In the genomic region with DNA sequence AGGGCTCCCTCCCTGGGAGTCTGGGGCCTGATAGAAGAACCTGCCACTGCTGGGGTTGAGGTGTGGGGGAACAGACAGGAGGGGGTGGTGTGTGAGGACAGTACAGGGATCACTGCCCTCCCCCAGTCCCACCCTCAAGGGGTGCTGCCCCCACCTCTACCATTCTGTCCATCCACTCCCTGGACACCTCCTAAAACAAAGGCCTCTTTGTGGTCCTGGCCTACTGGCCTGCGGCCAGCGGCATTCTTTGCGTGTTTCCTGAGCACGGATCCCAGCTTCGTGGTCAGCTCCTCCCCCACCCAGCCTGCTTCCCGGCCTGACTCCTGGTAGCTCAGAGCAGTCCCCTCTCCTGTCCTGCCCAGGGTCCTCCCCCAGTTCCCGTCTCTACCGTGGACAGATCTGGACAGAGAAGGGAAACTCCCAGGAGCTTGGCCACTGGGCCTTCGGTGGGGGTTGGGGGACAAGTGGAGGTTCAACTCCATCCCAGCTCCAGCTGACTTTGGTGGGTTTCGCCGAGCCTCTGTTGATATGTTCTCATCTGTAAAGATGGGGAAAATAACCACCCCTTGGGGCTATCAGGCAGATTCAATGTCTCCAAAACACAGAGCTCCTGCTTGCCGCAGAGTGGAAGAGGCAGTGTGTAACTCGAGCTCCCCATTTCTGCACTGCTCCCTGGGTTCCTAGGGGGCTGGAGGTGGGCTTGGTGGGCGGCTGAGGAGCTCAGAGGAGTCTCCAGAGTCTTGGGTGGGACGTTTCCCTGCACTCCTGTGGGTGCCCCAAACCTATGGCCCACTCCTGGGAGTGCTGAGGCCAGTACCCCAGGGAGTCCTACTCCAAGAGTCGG, we compare ENCODE assay signal across 8 cellular contexts. TPM values are rescaled to one million over a fixed set of nuclear protein-coding genes. Genes with fewer than 3 reads are reported as not detected.
DNase-seq lines count a peak whose midpoint lies in the region; ATAC-seq and TF ChIP-seq lines count a peak whose summit lies in the region.

No MANE protein-coding gene starts in this region.

- DNase-seq in T1000 (lab: John Stamatoyannopoulos, UW) (peak; percentile 61), glomerular endothelial cell (ENCODE audit: extremely low read depth, low read depth, low spot score) (peak; percentile 63), pons (ENCODE audit: low spot score) (peak; percentile 84), DMS53 (lab: John Stamatoyannopoulos, UW) (no peak)
- DNase-seq in activated CD8-positive, alpha-beta T cell treated with anti-CD3 and anti-CD28 coated beads, Interleukin-2, amount 10 ng/mL, durations not matched to agents 7 days and 5 days, result no peak
- DNase-seq in CD4-positive, alpha-beta T cell, result no peak
- no peak for DNase-seq in activated effector memory CD4-positive, alpha-beta T cell treated with Interleukin-2 at 50 U/mL for 16 hours

- peaks cover 7% of the 10 kb centered on the region for H3K4me1 Mint-ChIP-seq in activated CD8-positive, alpha-beta T cell treated with anti-CD3 and anti-CD28 coated beads, Interleukin-2, amount 10 ng/mL, durations not matched to agents 7 days and 5 days (ENCODE audit: low read depth)
- peaks cover 11% of the 10 kb centered on the region for H3K4me1 Mint-ChIP-seq in CD4-positive, alpha-beta T cell (ENCODE audit: low read depth)

- intact Hi-C loops in CD4-positive, alpha-beta T cell (cut with DNase I, micrococcal nuclease), result no loop called here

- no peak overlapping the region for H3K27ac Mint-ChIP-seq in activated CD8-positive, alpha-beta T cell treated with anti-CD3 and anti-CD28 coated beads, Interleukin-2, amount 10 ng/mL, durations not matched to agents 7 days and 5 days
- no peak overlapping the region for H3K27ac Mint-ChIP-seq in CD4-positive, alpha-beta T cell

- CTCF ChIA-PET in activated CD8-positive, alpha-beta T cell treated with anti-CD3 and anti-CD28 coated beads, Interleukin-2, amount 10 ng/mL, durations not matched to agents 7 days and 5 days (lab: Charles Lee), result interaction anchor here (0.7 to 3.1 kb wide), 4 partner anchors 20 to 89 kb away, joined by 3 to 11 read pairs (median 8); no protein-coding TSS in a partner anchor
- CTCF ChIA-PET in CD4-positive, alpha-beta T cell (lab: Charles Lee), result interaction anchor here (1.1 kb wide), 1 partner anchor 21 kb away, joined by 3 read pairs; no protein-coding TSS in a partner anchor

- ATAC-seq in activated CD8-positive, alpha-beta T cell treated with anti-CD3 and anti-CD28 coated beads, Interleukin-2, amount 10 ng/mL, durations not matched to agents 7 days and 5 days, result no peak
- no peak for ATAC-seq in CD4-positive, alpha-beta T cell (ENCODE audit: poor library complexity)

- peak overlapping the region; percentile 68 for H3K27ac ChIP-seq in C4-2B
- no peak overlapping the region for H3K27ac ChIP-seq in CD4-positive, alpha-beta T cell (ENCODE audit: low read depth, low read length)

- H3K36me3 Mint-ChIP-seq in activated CD8-positive, alpha-beta T cell treated with anti-CD3 and anti-CD28 coated beads, Interleukin-2, amount 10 ng/mL, durations not matched to agents 7 days and 5 days (ENCODE audit: low read depth), result no peaks in the 10 kb centered on the region
- no peaks in the 10 kb centered on the region for H3K36me3 Mint-ChIP-seq in CD4-positive, alpha-beta T cell (ENCODE audit: low read depth)

- no peaks in the 10 kb centered on the region for H3K27me3 ChIP-seq in CD4-positive, alpha-beta T cell (ENCODE audit: control insufficient read depth, insufficient read depth, low read length)

- H3K4me3 Mint-ChIP-seq in activated CD8-positive, alpha-beta T cell treated with anti-CD3 and anti-CD28 coated beads, Interleukin-2, amount 10 ng/mL, durations not matched to agents 7 days and 5 days, result no peak overlapping the region
- H3K4me3 Mint-ChIP-seq in CD4-positive, alpha-beta T cell, result no peak overlapping the region

- no peaks in the 10 kb centered on the region for H3K9me3 ChIP-seq in CD4-positive, alpha-beta T cell (ENCODE audit: control insufficient read depth, low read length)

- no peak for TF ChIP-seq CTCF in C4-2B (conservative IDR thresholded peaks at IDR 0.05)
- TF ChIP-seq CTCF in CD4-positive, alpha-beta T cell (IDR thresholded peaks at IDR 0.05), result no peak

- H3K9me3 Mint-ChIP-seq in activated CD8-positive, alpha-beta T cell treated with anti-CD3 and anti-CD28 coated beads, Interleukin-2, amount 10 ng/mL, durations not matched to agents 7 days and 5 days (ENCODE audit: insufficient read depth), result no peaks in the 10 kb centered on the region
- no peaks in the 10 kb centered on the region for H3K9me3 Mint-ChIP-seq in CD4-positive, alpha-beta T cell

- POLR2A ChIA-PET in activated CD8-positive, alpha-beta T cell treated with anti-CD3 and anti-CD28 coated beads, Interleukin-2, amount 10 ng/mL, durations not matched to agents 7 days and 5 days (lab: Charles Lee), result interaction anchor here (1.0 to 1.3 kb wide), 2 partner anchors 10 to 20 kb away, joined by 3 to 7 read pairs; no protein-coding TSS in a partner anchor
- POLR2A ChIA-PET in CD4-positive, alpha-beta T cell (lab: Charles Lee), result interaction anchor here (1.0 kb wide), 1 partner anchor 69 kb away, joined by 3 read pairs; no protein-coding TSS in a partner anchor

- H3K27me3 Mint-ChIP-seq in activated CD8-positive, alpha-beta T cell treated with anti-CD3 and anti-CD28 coated beads, Interleukin-2, amount 10 ng/mL, durations not matched to agents 7 days and 5 days (ENCODE audit: low read depth), result peaks cover 18% of the 10 kb centered on the region
- no peaks in the 10 kb centered on the region for H3K27me3 Mint-ChIP-seq in CD4-positive, alpha-beta T cell

RNA-seq across cellular contexts. Expression of a gene that starts 48.7 kb away (rescaled TPM):
- 92.6 and 105 TPM in 2 replicates for total RNA-seq in glomerular endothelial cell
- 1 to 10 TPM; 3.3 to 3.8 TPM for total RNA-seq in activated CD8-positive, alpha-beta T cell treated with anti-CD3 and anti-CD28 coated beads, Interleukin-2, amount 10 ng/mL, durations not matched to agents 7 days and 5 days
- 1 to 10 TPM; 1.9 to 2.1 TPM for total RNA-seq in CD4-positive, alpha-beta T cell

RNA-seq across cellular contexts. Expression of a gene that starts 58.7 kb away (rescaled TPM):
- total RNA-seq in glomerular endothelial cell, result 4.9 and 5.0 TPM in 2 replicates
- total RNA-seq in activated CD8-positive, alpha-beta T cell treated with anti-CD3 and anti-CD28 coated beads, Interleukin-2, amount 10 ng/mL, durations not matched to agents 7 days and 5 days, result 1 to 10 TPM in 1 of 2 experiments, under 1 TPM in 1; 0.40 to 1.4 TPM
- total RNA-seq in CD4-positive, alpha-beta T cell, result 1 to 10 TPM; 3.0 to 3.3 TPM

Comparison
In these comparisons a context has a peak if more than half of its experiments do, and no peak if none do; other contexts are left out.
1. DNase-seq: peak in T1000 (single experiment), glomerular endothelial cell (single experiment) and pons (single experiment); none in activated CD8-positive, alpha-beta T cell treated with anti-CD3 and anti-CD28 coated beads, Interleukin-2, amount 10 ng/mL, durations not matched to agents 7 days and 5 days (single experiment), CD4-positive, alpha-beta T cell (0 of 10), activated effector memory CD4-positive, alpha-beta T cell treated with Interleukin-2 at 50 U/mL for 16 hours (single experiment) and DMS53 (single experiment).
2. RNA of a gene that starts 48.7 kb away (total RNA-seq): 92.6 to 105 TPM in glomerular endothelial cell; 3.3 to 3.8 TPM in activated CD8-positive, alpha-beta T cell treated with anti-CD3 and anti-CD28 coated beads, Interleukin-2, amount 10 ng/mL, durations not matched to agents 7 days and 5 days and 1.9 to 2.1 TPM in CD4-positive, alpha-beta T cell; every median in the first group is over 10 times any median in the second.